Comparison of ENCODE assay signal across 27 cellular contexts in the genomic region with DNA sequence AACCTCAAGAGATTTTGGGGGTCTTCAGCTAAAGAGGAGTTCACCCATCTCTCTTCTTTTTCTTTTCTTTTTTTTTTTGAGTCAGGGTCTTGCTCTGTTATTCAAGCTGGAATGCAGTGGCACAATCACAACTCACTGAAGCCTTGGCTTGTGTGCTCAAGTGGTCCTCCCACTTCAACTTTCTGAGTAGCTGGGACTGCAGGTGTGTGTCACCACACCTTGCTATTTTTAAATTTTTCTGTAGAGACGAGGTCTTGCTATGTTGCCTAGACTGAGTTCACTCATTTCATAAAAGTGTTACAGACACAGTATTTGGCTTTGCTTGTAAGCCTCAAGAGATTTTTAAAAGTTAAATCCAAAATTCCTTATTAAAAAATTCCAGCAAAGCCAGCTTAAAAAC.
"Had no signal": no experiment of that assay in that cellular context is flagged by ENCODE, and none has a peak within 500 bp of the region (broad histone marks: within the 10 kb centered on the region; RNA-seq: fewer than 3 reads in every experiment).

No MANE protein-coding gene starts in this region.

- H3K36me3 ChIP-seq: SJCRH30 had no signal

- H3K4me1 ChIP-seq: SJCRH30 had no signal

- H3K27ac ChIP-seq: PC-9, RWPE1, SJCRH30, SK-N-MC had no signal

- H3K4me2 ChIP-seq: PC-9 had no signal

- H3K4me3 ChIP-seq: PC-9, SJCRH30, SK-N-MC had no signal

- DNase-seq: Karpas-422, NCI-H1048, NCI-H1105, NCI-H1417 treated with DMSO at 0.1 percent for 48 hours, NCI-H1436 treated with DMSO at 0.1 percent for 48 hours, NCI-H1694 treated with DMSO at 0.1 percent for 48 hours, NCI-H187 treated with DMSO at 0.1 percent for 48 hours, NCI-H2029, NCI-H2081, NCI-H2171 treated with DMSO at 0.1 percent for 48 hours, NCI-H2227 treated with DMSO at 0.1 percent for 48 hours, NCI-H345, NCI-H446, NCI-H510A treated with DMSO at 0.1 percent for 48 hours, NCI-H524 treated with DMSO at 0.1 percent for 48 hours, NCI-H526 treated with DMSO at 0.1 percent for 48 hours, NCI-H774, PC-9, SHP77, SIG-M5, SJCRH30, T-cell had no signal

- H3K27me3 ChIP-seq: SJCRH30 had no signal

- ATAC-seq: Panc1, Right ventricle myocardium inferior, SK-N-SH treated with all-trans-retinoic acid at 6 μM for 48 hours, T-cell had no signal

- H2AFZ ChIP-seq: PC-9 had no signal
